15 cellular contexts compared by ENCODE assay signal in the genomic region with DNA sequence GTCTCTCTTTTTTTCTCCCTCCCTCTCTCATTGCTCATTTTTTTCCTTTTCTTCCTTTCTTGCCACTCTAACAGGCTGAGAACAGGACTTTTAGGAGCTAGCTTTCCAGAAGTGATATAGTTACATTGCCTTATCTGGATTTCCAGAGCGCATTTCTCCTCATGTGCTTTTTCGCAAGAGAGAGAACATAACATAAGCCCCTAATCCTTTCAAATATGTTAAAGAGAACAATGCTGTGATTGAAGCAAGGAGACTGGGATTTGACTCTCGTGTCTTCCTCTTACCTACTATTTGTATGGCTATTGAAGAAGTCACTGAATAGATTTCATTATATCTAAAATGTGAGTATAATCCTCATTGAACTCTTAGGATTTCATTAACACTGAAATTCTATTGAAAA.
DNase-seq lines count a peak whose midpoint lies in the region; ATAC-seq and TF ChIP-seq lines count a peak whose summit lies in the region.
"Had no signal": no experiment of that assay in that cellular context is flagged by ENCODE, and none has a peak within 500 bp of the region (broad histone marks: within the 10 kb centered on the region; RNA-seq: fewer than 3 reads in every experiment).

No MANE protein-coding gene starts in this region.

- no peak overlapping the region for H3K4me3 Mint-ChIP-seq in endodermal cell
- no peak overlapping the region for H3K4me3 Mint-ChIP-seq in neural progenitor cell
- H3K4me3 Mint-ChIP-seq: B cell; CD4-positive, alpha-beta T cell had no signal

- no peak for TF ChIP-seq CTCF in endodermal cell (conservative IDR thresholded peaks at IDR 0.05)
- no peak for TF ChIP-seq CTCF in neural progenitor cell (IDR thresholded peaks at IDR 0.05)
- no peak for TF ChIP-seq CTCF in foreskin fibroblast (IDR thresholded peaks at IDR 0.05; ENCODE audit: low read depth, low read length)

- DNase-seq in HAP-1 (ENCODE audit: low spot score in 2 of 2): peak; percentile 20 to 92
- peak; percentile 92 for DNase-seq in SK-MEL-5 (ENCODE audit: low read depth, low spot score)
- DNase-seq in endodermal cell: no peak
- DNase-seq in neural progenitor cell (ENCODE audit: low spot score): peak; percentile 17
- no peak for DNase-seq in foreskin fibroblast
- DNase-seq in activated gamma-delta T cell treated with Interleukin-2 at 50 U/mL for 16 hours: no peak
- DNase-seq: C1 segment of cervical spinal cord; CD4-positive, alpha-beta T cell; DMS79 treated with DMSO at 0.1 percent for 48 hours; EL had no signal

- H3K79me2 ChIP-seq in neural progenitor cell (ENCODE audit: low read depth): no peaks in the 10 kb centered on the region

- H2AFZ ChIP-seq in neural progenitor cell (replicated peaks): peak overlapping the region; percentile 43

- no peaks in the 10 kb centered on the region for H4K20me1 ChIP-seq in neural progenitor cell (ENCODE audit: low read depth)

- H3K9ac ChIP-seq in endodermal cell (ENCODE audit: extremely low read depth, low read length, poor library complexity, severe bottlenecking): no peak overlapping the region
- H3K9ac ChIP-seq in neural progenitor cell: no peak overlapping the region

- H3K36me3 Mint-ChIP-seq in endodermal cell (ENCODE audit: low read depth) (no peaks in the 10 kb centered on the region), neural progenitor cell (no peaks in the 10 kb centered on the region)

- ATAC-seq in GM18498 (IDR thresholded peaks at IDR 0.05; ENCODE audit: unreplicated experiment) (no peak), HG02610 (IDR thresholded peaks at IDR 0.05; ENCODE audit: unreplicated experiment) (no peak)
- ATAC-seq: HCT116, HepG2 had no signal

- in situ Hi-C loops in HAP-1 (cut with MboI; ENCODE audit: low sequenced_read_pairs) (no loop called here), SK-MEL-5 (cut with HindIII; ENCODE audit: low pct_unique_long_range_greater_than_20kb, low sequenced_read_pairs) (no loop called here)

- H3K9me3 Mint-ChIP-seq in endodermal cell: no peaks in the 10 kb centered on the region
- no peaks in the 10 kb centered on the region for H3K9me3 Mint-ChIP-seq in neural progenitor cell
- H3K9me3 Mint-ChIP-seq: CD4-positive, alpha-beta T cell had no signal

- H3K36me3 ChIP-seq in HAP-1 (replicated peaks) (no peaks in the 10 kb centered on the region), endodermal cell (ENCODE audit: control insufficient read depth, insufficient read depth, low read length) (no peaks in the 10 kb centered on the region), neural progenitor cell (no peaks in the 10 kb centered on the region)

- H3K4me1 Mint-ChIP-seq in endodermal cell (peaks cover 35% of the 10 kb centered on the region), neural progenitor cell (peaks cover 16% of the 10 kb centered on the region)
- H3K4me1 Mint-ChIP-seq: B cell had no signal

- H3K27me3 ChIP-seq in HAP-1 (ENCODE audit: low read depth) (no peaks in the 10 kb centered on the region), endodermal cell (ENCODE audit: control insufficient read depth, insufficient read depth, low read length, poor library complexity, severe bottlenecking) (no peaks in the 10 kb centered on the region), neural progenitor cell (no peaks in the 10 kb centered on the region)

- H3K9me3 ChIP-seq in HAP-1 (no peaks in the 10 kb centered on the region), endodermal cell (ENCODE audit: control insufficient read depth, low read length) (no peaks in the 10 kb centered on the region), neural progenitor cell (ENCODE audit: low read depth) (no peaks in the 10 kb centered on the region)

- H3K4me3 ChIP-seq in HAP-1 (no peak overlapping the region), endodermal cell (ENCODE audit: low read length) (no peak overlapping the region), neural progenitor cell (no peak overlapping the region), foreskin fibroblast (ENCODE audit: low read depth in 1 of 2, low read length in 2 of 2) (no peak overlapping the region)

- WGBS in endodermal cell (ENCODE audit: insufficient coverage in 1 of 2, insufficient read length in 1 of 2), 2 experiments: 87 to 100% methylated on average over 2 to 3 of the region's 3 CpGs

- H3K27ac ChIP-seq in endodermal cell (ENCODE audit: low read depth, low read length) (no peak overlapping the region), neural progenitor cell (no peak overlapping the region)

- H3F3A ChIP-seq in neural progenitor cell (ENCODE audit: low read depth): no peaks in the 10 kb centered on the region

- H3K27ac Mint-ChIP-seq in endodermal cell (peak overlapping the region; percentile 31), neural progenitor cell (peak overlapping the region; percentile 19)
- H3K27ac Mint-ChIP-seq: B cell; CD4-positive, alpha-beta T cell had no signal

- H3K4me1 ChIP-seq in HAP-1: peaks cover 21% of the 10 kb centered on the region
- no peaks in the 10 kb centered on the region for H3K4me1 ChIP-seq in endodermal cell (ENCODE audit: control insufficient read depth, insufficient read depth, low read length)
- H3K4me1 ChIP-seq in neural progenitor cell: peaks cover 20% of the 10 kb centered on the region

- H3K4me2 ChIP-seq in neural progenitor cell: peak overlapping the region; percentile 46

- no peaks in the 10 kb centered on the region for H3K27me3 Mint-ChIP-seq in endodermal cell (ENCODE audit: insufficient read depth)
- peaks cover 5% of the 10 kb centered on the region for H3K27me3 Mint-ChIP-seq in neural progenitor cell (ENCODE audit: insufficient read depth, low read depth)
- H3K27me3 Mint-ChIP-seq: CD4-positive, alpha-beta T cell had no signal

Comparison
In these comparisons a context has a peak if more than half of its experiments do, and no peak if none do; other contexts are left out.
1. DNase-seq: peak in HAP-1 (2 of 2), SK-MEL-5 (single experiment) and neural progenitor cell (single experiment); none in endodermal cell (single experiment), foreskin fibroblast (0 of 2) and activated gamma-delta T cell treated with Interleukin-2 at 50 U/mL for 16 hours (single experiment).